In the genomic region with DNA sequence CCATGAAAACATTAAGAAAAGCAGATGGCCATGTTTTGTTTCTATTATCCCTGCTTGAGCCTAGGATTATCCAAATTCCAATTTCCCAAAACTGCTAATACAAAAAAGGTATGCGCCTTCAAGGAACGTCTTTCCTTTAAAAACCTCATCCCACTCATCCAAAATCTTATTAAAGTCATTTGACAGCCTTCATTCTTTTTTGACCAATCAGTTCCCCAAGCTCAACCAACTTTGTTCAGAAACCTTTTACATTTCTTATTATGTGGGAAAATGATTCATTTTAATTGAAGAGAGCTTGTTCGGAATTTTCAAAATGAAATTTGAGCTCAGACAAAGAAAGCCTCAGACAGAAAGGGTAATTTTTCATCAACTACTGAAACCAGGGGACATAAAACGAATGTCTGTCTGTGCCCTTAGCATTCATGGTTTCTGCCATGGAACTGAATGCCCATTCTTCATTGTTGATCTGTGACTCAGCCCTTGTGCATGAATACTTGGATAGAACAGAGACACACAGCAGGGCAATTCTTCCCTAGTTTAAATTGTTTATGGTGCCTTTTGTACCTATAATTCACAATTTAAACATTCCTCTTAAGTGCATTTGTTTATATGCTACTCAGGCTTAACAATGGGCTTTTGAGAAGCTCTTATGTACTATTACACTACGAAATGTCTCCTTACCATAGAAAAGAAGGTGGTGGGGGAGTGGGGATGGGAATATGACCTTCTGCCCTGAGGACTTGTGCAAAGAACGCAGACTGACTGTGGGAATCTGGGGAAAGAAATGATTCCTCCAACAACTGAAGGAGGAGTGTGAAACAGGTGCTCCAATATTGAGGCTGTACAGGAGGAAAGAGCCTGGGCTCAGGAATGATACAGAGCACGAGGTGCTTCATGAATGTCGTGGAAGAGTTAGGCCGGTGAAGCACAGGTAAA, we compare ENCODE assay signal across 1 cellular context.
TF ChIP-seq lines count a peak whose summit lies in the region.

No MANE protein-coding gene starts in this region.

TF ChIP-seq in IMR-90, 13 proteins besides CTCF, POLR2A, EP300 and RAD21 (continued from another document):
- TF ChIP-seq BHLHE40 (IDR thresholded peaks at IDR 0.05; ENCODE audit: low read depth, low read length), result no peak
